Comparison of ENCODE assay signal across 17 cellular contexts in genomic region chr18:24986611-24987270, GRCh38.
DNase-seq lines count a peak whose midpoint lies in the region; ATAC-seq and TF ChIP-seq lines count a peak whose summit lies in the region.
"Had no signal": no experiment of that assay in that cellular context is flagged by ENCODE, and none has a peak within 500 bp of the region (broad histone marks: within the 10 kb centered on the region; RNA-seq: fewer than 3 reads in every experiment).

No MANE protein-coding gene starts in this region.

- ATAC-seq in heart right ventricle = peak in 2 of 8 donors; percentile 5 to 10
- ATAC-seq in left ventricle myocardium superior = no peak
- no peak for ATAC-seq in activated T-cell treated with anti-CD3 and anti-CD28 coated beads, Interleukin-2, amount 50 U/mL, for 72 hours (replicated peaks in 1 of 2)
- ATAC-seq: natural killer cell treated with Interleukin-12 subunit alpha and Interleukin-12 subunit beta and Interleukin-15 and Interleukin-18, amount 100 ng/mL, for 72 hours had no signal

- H3K79me2 ChIP-seq in fibroblast of lung (ENCODE audit: control insufficient read depth, insufficient read depth, low read length) = no peaks in the 10 kb centered on the region

- H3K36me3 ChIP-seq in heart right ventricle = no peaks in the 10 kb centered on the region
- no peaks in the 10 kb centered on the region for H3K36me3 ChIP-seq in fibroblast of lung (ENCODE audit: control insufficient read depth, insufficient read depth, low read length)
- H3K36me3 ChIP-seq in uterus = no peaks in the 10 kb centered on the region
- H3K36me3 ChIP-seq in BE2C = no peaks in the 10 kb centered on the region

- no peak overlapping the region for H3K9ac ChIP-seq in fibroblast of lung (ENCODE audit: insufficient read depth, low read length)

- H3K9me3 Mint-ChIP-seq in neural crest cell = peaks cover 1% of the 10 kb centered on the region
- peaks cover 0 to 1% of the 10 kb centered on the region in 2 donors for H3K9me3 Mint-ChIP-seq in activated T-cell treated with anti-CD3 and anti-CD28 coated beads, Interleukin-2, amount 50 U/mL, for 72 hours
- H3K9me3 Mint-ChIP-seq: natural killer cell treated with Interleukin-12 subunit alpha and Interleukin-12 subunit beta and Interleukin-15 and Interleukin-18, amount 100 ng/mL, for 72 hours had no signal

- no peak overlapping the region for H2AFZ ChIP-seq in fibroblast of lung (ENCODE audit: low read length)

- peak overlapping the region; percentile 2 to 73 (median 44) for H3K27ac ChIP-seq in heart right ventricle
- no peak overlapping the region for H3K27ac ChIP-seq in fibroblast of lung (ENCODE audit: insufficient read depth, low read length)
- peak overlapping the region; percentile 49 to 66 for H3K27ac ChIP-seq in uterus

- no peak for DNase-seq in heart right ventricle
- no peak for DNase-seq in left ventricle myocardium superior
- peak; percentile 4 to 31 for DNase-seq in fibroblast of lung (ENCODE audit: low read depth in 2 of 2)
- DNase-seq in neural crest cell (ENCODE audit: low read depth, low spot score) = no peak
- no peak for DNase-seq in uterus
- DNase-seq in BE2C = no peak
- DNase-seq in activated T-cell treated with anti-CD3 and anti-CD28 coated beads, Interleukin-2, amount 50 U/mL, for 72 hours = no peak
- DNase-seq in activated CD4-positive, CD25-positive, alpha-beta regulatory T cell treated with anti-CD3 and anti-CD28 coated beads, Interleukin-2, amount 50 U/mL, for 72 hours = no peak
- DNase-seq: activated CD4-positive, alpha-beta T cell treated with anti-CD3 and anti-CD28 coated beads for 4 hours; activated CD8-positive, alpha-beta memory T cell treated with anti-CD3 and anti-CD28 coated beads, Interleukin-2, amount 50 U/mL, for 48 hours; activated naive CD4-positive, alpha-beta T cell treated with Interleukin-2 at 50 U/mL for 16 hours; DMS53; NCI-H2029 treated with DMSO at 0.1 percent for 48 hours; OCI-M1; small intestine had no signal

- no peaks in the 10 kb centered on the region for H4K20me1 ChIP-seq in fibroblast of lung (ENCODE audit: control insufficient read depth, extremely low read depth, insufficient read depth, low read length)

- TF ChIP-seq CTCF in heart right ventricle (IDR thresholded peaks at IDR 0.05) = no peak
- TF ChIP-seq CTCF in fibroblast of lung (conservative IDR thresholded peaks at IDR 0.05 in 1 of 2, IDR thresholded peaks at IDR 0.05 in 1 of 2; ENCODE audit: low read depth in 1 of 2, low read length in 2 of 2) = no peak
- TF ChIP-seq CTCF in neural crest cell (conservative IDR thresholded peaks at IDR 0.05) = no peak
- TF ChIP-seq CTCF in uterus (IDR thresholded peaks at IDR 0.05) = no peak
- no peak for TF ChIP-seq CTCF in BE2C (IDR thresholded peaks at IDR 0.05; ENCODE audit: low read depth, low read length)

- WGBS in heart right ventricle, 2 donors = 50 to 53% methylated on average over 6 of the region's 6 CpGs

- intact Hi-C loops in heart right ventricle (cut with DNase I) = loop anchor here in 1 of 10 donors (5.0 to 10.0 kb wide), 3 partner anchors 39 to 366 kb away; partner anchors contain the start of gene ZNF521
- intact Hi-C loops in left ventricle myocardium superior (cut with micrococcal nuclease) = no loop called here
- intact Hi-C loops in uterus (cut with DNase I; ENCODE audit: low total_unique reads) = no loop called here

- TF ChIP-seq POLR2A in uterus (IDR thresholded peaks at IDR 0.05) = no peak

- peak overlapping the region; percentile 55 for H3K4me2 ChIP-seq in fibroblast of lung (ENCODE audit: extremely low read depth, insufficient read depth, low read length)

- no peaks in the 10 kb centered on the region for H3K27me3 Mint-ChIP-seq in neural crest cell (ENCODE audit: low read depth)
- peaks cover 8% of the 10 kb centered on the region for H3K27me3 Mint-ChIP-seq in activated T-cell treated with anti-CD3 and anti-CD28 coated beads, Interleukin-2, amount 50 U/mL, for 72 hours (ENCODE audit: low read depth)

- H3K36me3 Mint-ChIP-seq in neural crest cell (ENCODE audit: low read depth) = no peaks in the 10 kb centered on the region
- H3K36me3 Mint-ChIP-seq in activated T-cell treated with anti-CD3 and anti-CD28 coated beads, Interleukin-2, amount 50 U/mL, for 72 hours (ENCODE audit: insufficient read depth in 2 of 2) = peaks cover 0 to 1% of the 10 kb centered on the region in 2 donors
- H3K36me3 Mint-ChIP-seq: CD14-positive monocyte; natural killer cell treated with Interleukin-12 subunit alpha and Interleukin-12 subunit beta and Interleukin-15 and Interleukin-18, amount 100 ng/mL, for 72 hours had no signal

- H3K4me3 ChIP-seq in heart right ventricle (peak overlapping the region in 5 of 10 donors; percentile 13 to 32 (median 23)), fibroblast of lung (replicated peaks in 1 of 4; ENCODE audit: control extremely low read depth in 1 of 4, insufficient read depth in 1 of 4, low read depth in 3 of 4, low read length in 4 of 4) (peak overlapping the region in 1 of 4 experiments; percentile 23), uterus (no peak overlapping the region), BE2C (ENCODE audit: low read depth, low read length) (no peak overlapping the region)

- peak overlapping the region; percentile 97 for H3K27ac Mint-ChIP-seq in neural crest cell (ENCODE audit: unreplicated experiment)
- H3K27ac Mint-ChIP-seq in activated T-cell treated with anti-CD3 and anti-CD28 coated beads, Interleukin-2, amount 50 U/mL, for 72 hours = no peak overlapping the region
- H3K27ac Mint-ChIP-seq: CD14-positive monocyte; natural killer cell treated with Interleukin-12 subunit alpha and Interleukin-12 subunit beta and Interleukin-15 and Interleukin-18, amount 100 ng/mL, for 72 hours had no signal

- H3K4me1 Mint-ChIP-seq in neural crest cell = peaks cover 62% of the 10 kb centered on the region
- H3K4me1 Mint-ChIP-seq in activated T-cell treated with anti-CD3 and anti-CD28 coated beads, Interleukin-2, amount 50 U/mL, for 72 hours (ENCODE audit: low read depth) = no peaks in the 10 kb centered on the region

- peaks cover 3 to 33% (median 15%) of the 10 kb centered on the region in 9 donors for H3K4me1 ChIP-seq in heart right ventricle
- peaks cover 2% of the 10 kb centered on the region for H3K4me1 ChIP-seq in fibroblast of lung (ENCODE audit: control insufficient read depth, extremely low read depth, insufficient read depth, low read length)
- no peaks in the 10 kb centered on the region for H3K4me1 ChIP-seq in uterus
- no peaks in the 10 kb centered on the region for H3K4me1 ChIP-seq in BE2C

- peak overlapping the region; percentile 68 for H3K4me3 Mint-ChIP-seq in neural crest cell
- H3K4me3 Mint-ChIP-seq in activated T-cell treated with anti-CD3 and anti-CD28 coated beads, Interleukin-2, amount 50 U/mL, for 72 hours = no peak overlapping the region
- H3K4me3 Mint-ChIP-seq: CD14-positive monocyte; natural killer cell treated with Interleukin-12 subunit alpha and Interleukin-12 subunit beta and Interleukin-15 and Interleukin-18, amount 100 ng/mL, for 72 hours had no signal

- H3K27me3 ChIP-seq in heart right ventricle = no peaks in the 10 kb centered on the region
- no peaks in the 10 kb centered on the region for H3K27me3 ChIP-seq in fibroblast of lung (ENCODE audit: control insufficient read depth, insufficient read depth, low read length)
- H3K27me3 ChIP-seq in uterus = no peaks in the 10 kb centered on the region
- no peaks in the 10 kb centered on the region for H3K27me3 ChIP-seq in BE2C

- H3K9me3 ChIP-seq in heart right ventricle (no peaks in the 10 kb centered on the region), fibroblast of lung (ENCODE audit: control insufficient read depth, insufficient read depth, low read depth, low read length) (no peaks in the 10 kb centered on the region), uterus (no peaks in the 10 kb centered on the region), BE2C (no peaks in the 10 kb centered on the region)

Comparison
In these comparisons a context has a peak if more than half of its experiments do, and no peak if none do; other contexts are left out.
1. DNase-seq: peak in fibroblast of lung (2 of 2); none in heart right ventricle (0 of 2), left ventricle myocardium superior (single experiment), neural crest cell (single experiment), uterus (0 of 2), BE2C (single experiment), activated T-cell treated with anti-CD3 and anti-CD28 coated beads, Interleukin-2, amount 50 U/mL, for 72 hours (0 of 2) and activated CD4-positive, CD25-positive, alpha-beta regulatory T cell treated with anti-CD3 and anti-CD28 coated beads, Interleukin-2, amount 50 U/mL, for 72 hours (single experiment).